Comparison of ENCODE assay signal across 1 cellular context in the genomic region with DNA sequence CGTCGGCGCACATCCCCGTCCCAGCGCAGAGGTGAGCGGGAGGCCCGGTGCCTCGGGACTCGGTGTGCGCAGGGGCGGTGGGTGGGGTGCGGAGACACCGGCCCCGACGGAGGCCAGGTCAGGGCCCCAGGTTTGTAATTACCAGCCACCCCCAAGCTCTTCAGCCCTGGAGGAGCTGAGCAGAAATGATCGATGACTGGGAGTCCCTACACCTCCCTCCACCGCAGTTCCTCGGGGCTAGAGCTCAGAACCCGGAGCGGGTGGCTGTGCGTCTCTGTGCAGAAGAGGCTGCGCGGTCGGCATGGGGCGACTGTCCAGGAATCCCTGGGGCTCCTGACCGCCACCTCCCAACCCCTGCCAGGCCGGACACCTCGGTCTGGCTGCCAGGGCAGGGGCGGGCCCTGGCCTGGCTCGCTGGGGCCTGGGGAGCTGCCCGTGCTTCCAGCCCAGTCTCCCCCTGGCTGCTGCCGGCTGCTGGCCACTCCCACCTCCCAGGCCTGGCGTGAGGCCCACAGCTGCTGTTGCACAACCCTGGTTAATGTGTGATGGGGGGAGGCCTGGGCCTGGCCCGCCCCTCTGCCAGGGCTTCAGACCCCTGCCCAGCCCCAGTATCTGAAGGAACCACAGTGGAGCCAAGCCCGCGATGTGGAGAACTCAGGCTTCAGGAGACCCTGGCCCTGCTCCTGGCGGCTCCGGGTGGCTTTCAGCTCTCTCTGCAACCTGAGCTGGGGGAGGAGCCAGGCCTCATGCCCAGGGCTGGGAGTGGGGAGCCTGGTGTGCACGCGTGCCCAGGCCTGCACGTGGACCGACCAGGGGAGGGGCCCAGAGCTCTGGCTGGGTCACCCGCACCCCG.
A peak's percentile ranks its signal among the peaks of the same experiment; 100 is the strongest.
TF ChIP-seq lines count a peak whose summit lies in the region.

No MANE protein-coding gene starts in this region.

TF ChIP-seq in HepG2, 621 proteins besides CTCF, POLR2A, EP300 and RAD21 (continued from another document and continues in another):
- peak; percentile 92; the same call in 1 of the 2 replicates for TF ChIP-seq ZNF616 (CRISPR knock-in tag; IDR thresholded peaks at IDR 0.05; ENCODE audit: low read depth)
- peak; percentile 82; the same call in 1 of the 2 replicates for TF ChIP-seq ZBTB3 (CRISPR knock-in tag; IDR thresholded peaks at IDR 0.05; ENCODE audit: borderline replicate concordance, low read depth)
- no peak for TF ChIP-seq MAFK (conservative IDR thresholded peaks at IDR 0.05 in 1 of 2, IDR thresholded peaks at IDR 0.05 in 1 of 2; ENCODE audit: low read length in 2 of 2)
- peak; percentile 97 for TF ChIP-seq DR1 (CRISPR knock-in tag; IDR thresholded peaks at IDR 0.05)
- no peak for TF ChIP-seq NFRKB (IDR thresholded peaks at IDR 0.05)
- TF ChIP-seq, protein P1, sequence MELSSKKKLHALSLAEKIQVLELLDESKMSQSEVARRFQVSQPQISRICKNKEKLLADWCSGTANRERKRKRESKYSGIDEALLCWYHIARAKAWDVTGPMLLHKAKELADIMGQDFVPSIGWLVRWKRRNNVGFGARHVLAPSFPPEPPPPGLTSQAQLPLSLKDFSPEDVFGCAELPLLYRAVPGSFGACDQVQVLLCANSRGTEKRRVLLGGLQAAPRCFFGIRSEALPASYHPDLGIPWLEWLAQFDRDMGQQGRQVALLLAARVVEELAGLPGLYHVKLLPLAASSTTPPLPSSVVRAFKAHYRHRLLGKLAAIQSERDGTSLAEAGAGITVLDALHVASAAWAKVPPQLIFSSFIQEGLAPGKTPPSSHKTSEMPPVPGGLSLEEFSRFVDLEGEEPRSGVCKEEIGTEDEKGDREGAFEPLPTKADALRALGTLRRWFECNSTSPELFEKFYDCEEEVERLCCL (CRISPR knock-in tag; IDR thresholded peaks at IDR 0.05; ENCODE audit: borderline replicate concordance), result peak; percentile 50; the same call in 1 of the 2 replicates
- peak; percentile 93 for TF ChIP-seq IRF2 (CRISPR knock-in tag; IDR thresholded peaks at IDR 0.05)
- TF ChIP-seq MAZ (IDR thresholded peaks at IDR 0.05; ENCODE audit: borderline replicate concordance, low read depth, low read length), result peak; percentile 73
- TF ChIP-seq MAZ (CRISPR knock-in tag; IDR thresholded peaks at IDR 0.05; ENCODE audit: low read depth), result peak; percentile 99
- TF ChIP-seq ZBTB4 (CRISPR knock-in tag; IDR thresholded peaks at IDR 0.05; ENCODE audit: borderline replicate concordance), result peak; percentile 91; the same call in 1 of the 2 replicates
- peak; percentile 59; the same call in 1 of the 2 replicates for TF ChIP-seq ZBTB39 (CRISPR knock-in tag; IDR thresholded peaks at IDR 0.05)
- TF ChIP-seq JDP2 (CRISPR knock-in tag; IDR thresholded peaks at IDR 0.05; ENCODE audit: borderline replicate concordance), result no peak; the same call in 1 of the 2 replicates
- TF ChIP-seq KAT8 (CRISPR knock-in tag; IDR thresholded peaks at IDR 0.05), result peak; percentile 90
- peak; percentile 98 for TF ChIP-seq ZNF766 (CRISPR knock-in tag; IDR thresholded peaks at IDR 0.05; ENCODE audit: borderline replicate concordance)
- peak; percentile 67; the same call in 1 of the 2 replicates for TF ChIP-seq PBX3 (CRISPR knock-in tag; IDR thresholded peaks at IDR 0.05; ENCODE audit: borderline replicate concordance)
- TF ChIP-seq LCORL (IDR thresholded peaks at IDR 0.05), result 0 out of 2 replicates have a peak, but pooled peaks have one; percentile 37
- TF ChIP-seq LCORL (CRISPR knock-in tag; IDR thresholded peaks at IDR 0.05), result peak; percentile 98
- no peak; the same call in 1 of the 2 replicates for TF ChIP-seq ZNF83 (CRISPR knock-in tag; IDR thresholded peaks at IDR 0.05; ENCODE audit: borderline replicate concordance)
- peak; percentile 81 for TF ChIP-seq ZNF737 (CRISPR knock-in tag; IDR thresholded peaks at IDR 0.05; ENCODE audit: borderline replicate concordance)
- peak; percentile 95 for TF ChIP-seq ZNF724P (CRISPR knock-in tag; IDR thresholded peaks at IDR 0.05; ENCODE audit: borderline replicate concordance)
- peak; percentile 70; the same call in 1 of the 2 replicates for TF ChIP-seq ZFYVE20 (CRISPR knock-in tag; IDR thresholded peaks at IDR 0.05; ENCODE audit: borderline replicate concordance, low read depth)
- peak; percentile 100 for TF ChIP-seq ZNF350 (CRISPR knock-in tag; IDR thresholded peaks at IDR 0.05; ENCODE audit: borderline replicate concordance, low read depth)
- TF ChIP-seq GTF3A (CRISPR knock-in tag; conservative IDR thresholded peaks at IDR 0.05), result no peak
- no peak for TF ChIP-seq BCLAF1 (IDR thresholded peaks at IDR 0.05)
- no peak for TF ChIP-seq SOX6 (IDR thresholded peaks at IDR 0.05)
- TF ChIP-seq SOX6 (CRISPR knock-in tag; IDR thresholded peaks at IDR 0.05), result peak; percentile 93
- TF ChIP-seq, protein P2, sequence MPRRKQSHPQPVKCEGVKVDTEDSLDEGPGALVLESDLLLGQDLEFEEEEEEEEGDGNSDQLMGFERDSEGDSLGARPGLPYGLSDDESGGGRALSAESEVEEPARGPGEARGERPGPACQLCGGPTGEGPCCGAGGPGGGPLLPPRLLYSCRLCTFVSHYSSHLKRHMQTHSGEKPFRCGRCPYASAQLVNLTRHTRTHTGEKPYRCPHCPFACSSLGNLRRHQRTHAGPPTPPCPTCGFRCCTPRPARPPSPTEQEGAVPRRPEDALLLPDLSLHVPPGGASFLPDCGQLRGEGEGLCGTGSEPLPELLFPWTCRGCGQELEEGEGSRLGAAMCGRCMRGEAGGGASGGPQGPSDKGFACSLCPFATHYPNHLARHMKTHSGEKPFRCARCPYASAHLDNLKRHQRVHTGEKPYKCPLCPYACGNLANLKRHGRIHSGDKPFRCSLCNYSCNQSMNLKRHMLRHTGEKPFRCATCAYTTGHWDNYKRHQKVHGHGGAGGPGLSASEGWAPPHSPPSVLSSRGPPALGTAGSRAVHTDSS (CRISPR knock-in tag; conservative IDR thresholded peaks at IDR 0.05), result 0 out of 2 replicates have a peak, but pooled peaks have one; percentile 64
- peak; percentile 93 for TF ChIP-seq ZNF891 (CRISPR knock-in tag; IDR thresholded peaks at IDR 0.05)
- no peak; the same call in 1 of the 2 replicates for TF ChIP-seq HOXA9 (CRISPR knock-in tag; IDR thresholded peaks at IDR 0.05; ENCODE audit: borderline replicate concordance)
- TF ChIP-seq ZNF34 (CRISPR knock-in tag; IDR thresholded peaks at IDR 0.05; ENCODE audit: borderline replicate concordance), result no peak; the same call in 1 of the 2 replicates
- TF ChIP-seq CBX5 (CRISPR knock-in tag; IDR thresholded peaks at IDR 0.05; ENCODE audit: borderline replicate concordance), result peak; percentile 96; the same call in 1 of the 2 replicates
- TF ChIP-seq NR2F6 (IDR thresholded peaks at IDR 0.05), result no peak; the same call in 1 of the 2 replicates
- peak; percentile 87 for TF ChIP-seq NR2F6 (CRISPR knock-in tag; IDR thresholded peaks at IDR 0.05)
- TF ChIP-seq ZNF33A (CRISPR knock-in tag; IDR thresholded peaks at IDR 0.05; ENCODE audit: borderline replicate concordance), result no peak
- 0 out of 2 replicates have a peak, but pooled peaks have one; percentile 60 for TF ChIP-seq ZNF101 (CRISPR knock-in tag; IDR thresholded peaks at IDR 0.05; ENCODE audit: borderline replicate concordance, low read depth)
- no peak for TF ChIP-seq GABPA (IDR thresholded peaks at IDR 0.05; ENCODE audit: low read depth, low read length)
- peak; percentile 36; the same call in 1 of the 2 replicates for TF ChIP-seq GABPA (CRISPR knock-in tag; IDR thresholded peaks at IDR 0.05; ENCODE audit: low read depth)
- TF ChIP-seq ZNF432 (CRISPR knock-in tag; IDR thresholded peaks at IDR 0.05; ENCODE audit: borderline replicate concordance), result no peak
- no peak for TF ChIP-seq MAFF (IDR thresholded peaks at IDR 0.05; ENCODE audit: low read depth, low read length)
- peak; percentile 88 for TF ChIP-seq ZFP1 (CRISPR knock-in tag; IDR thresholded peaks at IDR 0.05)
- TF ChIP-seq, protein P3, sequence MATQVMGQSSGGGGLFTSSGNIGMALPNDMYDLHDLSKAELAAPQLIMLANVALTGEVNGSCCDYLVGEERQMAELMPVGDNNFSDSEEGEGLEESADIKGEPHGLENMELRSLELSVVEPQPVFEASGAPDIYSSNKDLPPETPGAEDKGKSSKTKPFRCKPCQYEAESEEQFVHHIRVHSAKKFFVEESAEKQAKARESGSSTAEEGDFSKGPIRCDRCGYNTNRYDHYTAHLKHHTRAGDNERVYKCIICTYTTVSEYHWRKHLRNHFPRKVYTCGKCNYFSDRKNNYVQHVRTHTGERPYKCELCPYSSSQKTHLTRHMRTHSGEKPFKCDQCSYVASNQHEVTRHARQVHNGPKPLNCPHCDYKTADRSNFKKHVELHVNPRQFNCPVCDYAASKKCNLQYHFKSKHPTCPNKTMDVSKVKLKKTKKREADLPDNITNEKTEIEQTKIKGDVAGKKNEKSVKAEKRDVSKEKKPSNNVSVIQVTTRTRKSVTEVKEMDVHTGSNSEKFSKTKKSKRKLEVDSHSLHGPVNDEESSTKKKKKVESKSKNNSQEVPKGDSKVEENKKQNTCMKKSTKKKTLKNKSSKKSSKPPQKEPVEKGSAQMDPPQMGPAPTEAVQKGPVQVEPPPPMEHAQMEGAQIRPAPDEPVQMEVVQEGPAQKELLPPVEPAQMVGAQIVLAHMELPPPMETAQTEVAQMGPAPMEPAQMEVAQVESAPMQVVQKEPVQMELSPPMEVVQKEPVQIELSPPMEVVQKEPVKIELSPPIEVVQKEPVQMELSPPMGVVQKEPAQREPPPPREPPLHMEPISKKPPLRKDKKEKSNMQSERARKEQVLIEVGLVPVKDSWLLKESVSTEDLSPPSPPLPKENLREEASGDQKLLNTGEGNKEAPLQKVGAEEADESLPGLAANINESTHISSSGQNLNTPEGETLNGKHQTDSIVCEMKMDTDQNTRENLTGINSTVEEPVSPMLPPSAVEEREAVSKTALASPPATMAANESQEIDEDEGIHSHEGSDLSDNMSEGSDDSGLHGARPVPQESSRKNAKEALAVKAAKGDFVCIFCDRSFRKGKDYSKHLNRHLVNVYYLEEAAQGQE (IDR thresholded peaks at IDR 0.05; ENCODE audit: borderline replicate concordance in 1 of 2, low read depth in 1 of 2, low read length in 2 of 2), result peak in 1 of 2 experiments; percentile 15; a peak in 2 of 4 replicates
- peak; percentile 50 for TF ChIP-seq TBL1XR1 (IDR thresholded peaks at IDR 0.05; ENCODE audit: borderline replicate concordance, low read length, partially characterized antibody)
- peak; percentile 100 for TF ChIP-seq ZBTB7A (CRISPR knock-in tag; IDR thresholded peaks at IDR 0.05)
- peak; percentile 99; the same call in 1 of the 2 replicates for TF ChIP-seq ZNF747 (CRISPR knock-in tag; IDR thresholded peaks at IDR 0.05; ENCODE audit: borderline replicate concordance)
